Comparison of ENCODE assay signal across 1 cellular context in genomic region chr12:6936642-6937480, GRCh38.
A peak's percentile ranks its signal among the peaks of the same experiment; 100 is the strongest.
TF ChIP-seq lines count a peak whose summit lies in the region.

No MANE protein-coding gene starts in this region.

TF ChIP-seq in GM12878, 131 proteins besides CTCF, POLR2A, EP300 and RAD21 (continued from another document):
- TF ChIP-seq PRDM15 (CRISPR knock-in tag; IDR thresholded peaks at IDR 0.05) (no peak), ZNF207 (IDR thresholded peaks at IDR 0.05; ENCODE audit: borderline replicate concordance) (0 out of 2 replicates have a peak, but pooled peaks have one; percentile 45), MYC (IDR thresholded peaks at IDR 0.05; ENCODE audit: insufficient read depth, insufficient read length, insufficient replicate concordance, low read length, severe bottlenecking) (no peak), ZBTB4 (CRISPR knock-in tag; IDR thresholded peaks at IDR 0.05) (no peak), BHLHE40 (IDR thresholded peaks at IDR 0.05; ENCODE audit: borderline replicate concordance in 1 of 2, low read depth in 2 of 2, low read length in 1 of 2) (no peak), GATAD2B (conservative IDR thresholded peaks at IDR 0.05; ENCODE audit: low read depth) (no peak), SMAD5 (IDR thresholded peaks at IDR 0.05; ENCODE audit: low read depth) (no peak), CREM (IDR thresholded peaks at IDR 0.05; ENCODE audit: low read depth) (no peak), TARDBP (IDR thresholded peaks at IDR 0.05; ENCODE audit: borderline replicate concordance) (no peak), ZZZ3 (IDR thresholded peaks at IDR 0.05; ENCODE audit: control insufficient read depth, insufficient read length, low read depth) (no peak), NFXL1 (IDR thresholded peaks at IDR 0.05; ENCODE audit: borderline replicate concordance) (no peak), KDM1A (IDR thresholded peaks at IDR 0.05; ENCODE audit: borderline replicate concordance) (no peak), NR2C1 (IDR thresholded peaks at IDR 0.05) (no peak), IKZF2 (IDR thresholded peaks at IDR 0.05) (0 out of 4 replicates have a peak, but pooled peaks of 1 of the 2 experiments have one; percentile 18), ATF3 (IDR thresholded peaks at IDR 0.05; ENCODE audit: borderline replicate concordance, extremely low read depth, low read depth, low read length) (no peak), RCOR1 (conservative IDR thresholded peaks at IDR 0.05; ENCODE audit: low read depth, low read length) (no peak), SMARCA5 (IDR thresholded peaks at IDR 0.05) (no peak), IRF4 (IDR thresholded peaks at IDR 0.05; ENCODE audit: low read depth, low read length) (no peak), ZBTB33 (IDR thresholded peaks at IDR 0.05) (no peak), CBX3 (IDR thresholded peaks at IDR 0.05; ENCODE audit: borderline replicate concordance, low read depth) (no peak), RBBP5 (conservative IDR thresholded peaks at IDR 0.05) (no peak), MXI1 (IDR thresholded peaks at IDR 0.05; ENCODE audit: low read depth, low read length) (no peak), EGR1 (IDR thresholded peaks at IDR 0.05; ENCODE audit: borderline replicate concordance in 1 of 2, low read depth in 2 of 2, low read length in 2 of 2) (no peak), ZNF24 (IDR thresholded peaks at IDR 0.05) (no peak), FOXM1 (IDR thresholded peaks at IDR 0.05; ENCODE audit: low read depth, low read length) (no peak), SRF (IDR thresholded peaks at IDR 0.05; ENCODE audit: low read depth in 2 of 2, low read length in 2 of 2) (no peak), HDGF (IDR thresholded peaks at IDR 0.05) (peak; percentile 98), HCFC1 (IDR thresholded peaks at IDR 0.05; ENCODE audit: low read length) (no peak), RFX5 (IDR thresholded peaks at IDR 0.05; ENCODE audit: low read depth, low read length) (no peak), CHD4 (IDR thresholded peaks at IDR 0.05) (no peak), PBX3 (IDR thresholded peaks at IDR 0.05; ENCODE audit: insufficient replicate concordance, low read depth, low read length) (no peak), ZBED1 (IDR thresholded peaks at IDR 0.05; ENCODE audit: borderline replicate concordance) (no peak), ESRRA (IDR thresholded peaks at IDR 0.05; ENCODE audit: low read length) (no peak), CBFB (IDR thresholded peaks at IDR 0.05; ENCODE audit: low read depth) (no peak), NRF1 (conservative IDR thresholded peaks at IDR 0.05; ENCODE audit: low read depth, low read length) (no peak), CEBPZ (IDR thresholded peaks at IDR 0.05; ENCODE audit: low read depth, low read length) (no peak), MTA2 (IDR thresholded peaks at IDR 0.05; ENCODE audit: low read depth) (0 out of 2 replicates have a peak, but pooled peaks have one; percentile 24)
- TF ChIP-seq, protein P1, sequence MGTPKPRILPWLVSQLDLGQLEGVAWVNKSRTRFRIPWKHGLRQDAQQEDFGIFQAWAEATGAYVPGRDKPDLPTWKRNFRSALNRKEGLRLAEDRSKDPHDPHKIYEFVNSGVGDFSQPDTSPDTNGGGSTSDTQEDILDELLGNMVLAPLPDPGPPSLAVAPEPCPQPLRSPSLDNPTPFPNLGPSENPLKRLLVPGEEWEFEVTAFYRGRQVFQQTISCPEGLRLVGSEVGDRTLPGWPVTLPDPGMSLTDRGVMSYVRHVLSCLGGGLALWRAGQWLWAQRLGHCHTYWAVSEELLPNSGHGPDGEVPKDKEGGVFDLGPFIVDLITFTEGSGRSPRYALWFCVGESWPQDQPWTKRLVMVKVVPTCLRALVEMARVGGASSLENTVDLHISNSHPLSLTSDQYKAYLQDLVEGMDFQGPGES (IDR thresholded peaks at IDR 0.05): no peak
- TF ChIP-seq, protein P2, sequence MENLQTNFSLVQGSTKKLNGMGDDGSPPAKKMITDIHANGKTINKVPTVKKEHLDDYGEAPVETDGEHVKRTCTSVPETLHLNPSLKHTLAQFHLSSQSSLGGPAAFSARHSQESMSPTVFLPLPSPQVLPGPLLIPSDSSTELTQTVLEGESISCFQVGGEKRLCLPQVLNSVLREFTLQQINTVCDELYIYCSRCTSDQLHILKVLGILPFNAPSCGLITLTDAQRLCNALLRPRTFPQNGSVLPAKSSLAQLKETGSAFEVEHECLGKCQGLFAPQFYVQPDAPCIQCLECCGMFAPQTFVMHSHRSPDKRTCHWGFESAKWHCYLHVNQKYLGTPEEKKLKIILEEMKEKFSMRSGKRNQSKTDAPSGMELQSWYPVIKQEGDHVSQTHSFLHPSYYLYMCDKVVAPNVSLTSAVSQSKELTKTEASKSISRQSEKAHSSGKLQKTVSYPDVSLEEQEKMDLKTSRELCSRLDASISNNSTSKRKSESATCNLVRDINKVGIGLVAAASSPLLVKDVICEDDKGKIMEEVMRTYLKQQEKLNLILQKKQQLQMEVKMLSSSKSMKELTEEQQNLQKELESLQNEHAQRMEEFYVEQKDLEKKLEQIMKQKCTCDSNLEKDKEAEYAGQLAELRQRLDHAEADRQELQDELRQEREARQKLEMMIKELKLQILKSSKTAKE (IDR thresholded peaks at IDR 0.05; ENCODE audit: low read depth, poor library complexity, severe bottlenecking): no peak
